ENCODE assay signal across 16 cellular contexts in genomic region chr2:220068877-220069276, GRCh38.
DNase-seq lines count a peak whose midpoint lies in the region; TF ChIP-seq lines count a peak whose summit lies in the region.
"Had no signal": no experiment of that assay in that cellular context is flagged by ENCODE, and none has a peak within 500 bp of the region (broad histone marks: within the 10 kb centered on the region; RNA-seq: fewer than 3 reads in every experiment).

No MANE protein-coding gene starts in this region.

- H3K4me3 Mint-ChIP-seq in neural progenitor cell = peak overlapping the region; percentile 31
- H3K4me3 Mint-ChIP-seq in CD8-positive, alpha-beta memory T cell = no peak overlapping the region
- H3K4me3 Mint-ChIP-seq: B cell; CD8-positive, alpha-beta T cell; HFFc6; IgD-negative memory B cell had no signal

- no peaks in the 10 kb centered on the region for H3F3A ChIP-seq in neural progenitor cell (ENCODE audit: low read depth)

- TF ChIP-seq CTCF in fibroblast of the aortic adventitia (IDR thresholded peaks at IDR 0.05; ENCODE audit: insufficient read depth, low read length) = no peak
- TF ChIP-seq CTCF in neural progenitor cell (IDR thresholded peaks at IDR 0.05) = no peak
- TF ChIP-seq CTCF in thyroid gland (IDR thresholded peaks at IDR 0.05) = no peak

- CTCF ChIA-PET in CD8-positive, alpha-beta memory T cell (lab: Charles Lee) = no interaction called here

- peak overlapping the region; percentile 13 for H2AFZ ChIP-seq in neural progenitor cell (replicated peaks)
- H2AFZ ChIP-seq: GM23248 had no signal

- no peaks in the 10 kb centered on the region for H4K20me1 ChIP-seq in neural progenitor cell (ENCODE audit: low read depth)
- H4K20me1 ChIP-seq: BLaER1 treated with 17β-estradiol and CSF1 and Interleukin-3, amounts not matched to agents 10 nM and 100 nM had no signal

- H3K4me2 ChIP-seq in neural progenitor cell = no peak overlapping the region
- H3K4me2 ChIP-seq: BLaER1 treated with 17β-estradiol and CSF1 and Interleukin-3, amounts not matched to agents 10 nM and 100 nM had no signal

- H3K36me3 Mint-ChIP-seq in neural progenitor cell = no peaks in the 10 kb centered on the region
- no peaks in the 10 kb centered on the region for H3K36me3 Mint-ChIP-seq in CD8-positive, alpha-beta memory T cell
- H3K36me3 Mint-ChIP-seq: CD8-positive, alpha-beta T cell; IgD-negative memory B cell had no signal

- POLR2A ChIA-PET in CD8-positive, alpha-beta memory T cell (lab: Charles Lee) = no interaction called here

- peak overlapping the region; percentile 61 for H3K27ac Mint-ChIP-seq in neural progenitor cell
- H3K27ac Mint-ChIP-seq in CD8-positive, alpha-beta memory T cell = no peak overlapping the region
- H3K27ac Mint-ChIP-seq: B cell; CD8-positive, alpha-beta T cell; HFFc6; IgD-negative memory B cell had no signal

- peaks cover 17% of the 10 kb centered on the region for H3K4me1 Mint-ChIP-seq in neural progenitor cell
- no peaks in the 10 kb centered on the region for H3K4me1 Mint-ChIP-seq in CD8-positive, alpha-beta memory T cell
- H3K4me1 Mint-ChIP-seq: B cell, IgD-negative memory B cell had no signal

- H3K36me3 ChIP-seq in neural progenitor cell = no peaks in the 10 kb centered on the region
- no peaks in the 10 kb centered on the region for H3K36me3 ChIP-seq in thyroid gland
- H3K36me3 ChIP-seq in CD8-positive, alpha-beta memory T cell (ENCODE audit: insufficient read depth, low read length) = no peaks in the 10 kb centered on the region
- H3K36me3 ChIP-seq: BLaER1 treated with 17β-estradiol and CSF1 and Interleukin-3, amounts not matched to agents 10 nM and 100 nM had no signal

- H3K4me1 ChIP-seq in neural progenitor cell = peaks cover 6% of the 10 kb centered on the region
- H3K4me1 ChIP-seq in thyroid gland = peaks cover 17 to 35% of the 10 kb centered on the region in 2 donors
- H3K4me1 ChIP-seq in CD8-positive, alpha-beta memory T cell (ENCODE audit: insufficient read depth, low read length) = no peaks in the 10 kb centered on the region
- H3K4me1 ChIP-seq: BLaER1 treated with 17β-estradiol and CSF1 and Interleukin-3, amounts not matched to agents 10 nM and 100 nM; Caco-2 had no signal

- H3K9ac ChIP-seq in neural progenitor cell = no peak overlapping the region
- H3K9ac ChIP-seq: BLaER1 treated with 17β-estradiol and CSF1 and Interleukin-3, amounts not matched to agents 10 nM and 100 nM; GM23248 had no signal

- DNase-seq in amniotic epithelial cell (ENCODE audit: low read depth) (peak; percentile 83), fibroblast of the aortic adventitia (ENCODE audit: low read depth) (peak; percentile 44), neural progenitor cell (ENCODE audit: low spot score) (no peak), thyroid gland (peak; percentile 32), NCI-H2081 treated with DMSO at 0.1 percent for 48 hours (lab: John Stamatoyannopoulos, UW) (no peak), NCI-H146 (lab: John Stamatoyannopoulos, UW) (no peak)
- no peak for DNase-seq in CD8-positive, alpha-beta memory T cell
- DNase-seq: 8988T; Caco-2; CD8-positive, alpha-beta T cell; GM23248; H7; HFFc6 had no signal

- H3K9me3 Mint-ChIP-seq in neural progenitor cell = peaks cover 2% of the 10 kb centered on the region
- peaks cover 0 to 5% (median 0%) of the 10 kb centered on the region in 5 donors for H3K9me3 Mint-ChIP-seq in CD8-positive, alpha-beta memory T cell
- H3K9me3 Mint-ChIP-seq: CD8-positive, alpha-beta T cell; HFFc6 had no signal

- no peaks in the 10 kb centered on the region for H3K79me2 ChIP-seq in neural progenitor cell (ENCODE audit: low read depth)

- H3K27me3 ChIP-seq in neural progenitor cell (no peaks in the 10 kb centered on the region), thyroid gland (no peaks in the 10 kb centered on the region)
- H3K27me3 ChIP-seq in CD8-positive, alpha-beta memory T cell (ENCODE audit: insufficient read depth, low read length, poor library complexity, severe bottlenecking) = no peaks in the 10 kb centered on the region
- H3K27me3 ChIP-seq: BLaER1 treated with 17β-estradiol and CSF1 and Interleukin-3, amounts not matched to agents 10 nM and 100 nM had no signal

- H3K9me3 ChIP-seq in neural progenitor cell (ENCODE audit: low read depth) (no peaks in the 10 kb centered on the region), thyroid gland (no peaks in the 10 kb centered on the region)
- H3K9me3 ChIP-seq in CD8-positive, alpha-beta memory T cell (ENCODE audit: low read length) = no peaks in the 10 kb centered on the region
- H3K9me3 ChIP-seq: BLaER1 treated with 17β-estradiol and CSF1 and Interleukin-3, amounts not matched to agents 10 nM and 100 nM; Caco-2 had no signal

- intact Hi-C loops in thyroid gland (cut with DNase I) = no loop called here

- H3K27ac ChIP-seq in neural progenitor cell = no peak overlapping the region
- H3K27ac ChIP-seq in thyroid gland = peak overlapping the region in 2 of 3 donors; percentile 7 to 57
- no peak overlapping the region for H3K27ac ChIP-seq in CD8-positive, alpha-beta memory T cell (ENCODE audit: low read depth, low read length)
- H3K27ac ChIP-seq: BLaER1 treated with 17β-estradiol and CSF1 and Interleukin-3, amounts not matched to agents 10 nM and 100 nM; GM23248 had no signal

- H3K4me3 ChIP-seq in fibroblast of the aortic adventitia (ENCODE audit: low read depth, low read length) (no peak overlapping the region), neural progenitor cell (no peak overlapping the region), thyroid gland (replicated peaks in 1 of 3) (no peak overlapping the region)
- H3K4me3 ChIP-seq in CD8-positive, alpha-beta memory T cell (ENCODE audit: low read length) = no peak overlapping the region
- H3K4me3 ChIP-seq: BLaER1 treated with 17β-estradiol and CSF1 and Interleukin-3, amounts not matched to agents 10 nM and 100 nM; GM23248 had no signal

- 37 to 54% methylated on average over 2 of the region's 2 CpGs for WGBS in thyroid gland, 2 donors

- TF ChIP-seq POLR2A in thyroid gland (IDR thresholded peaks at IDR 0.05) = no peak

- H3K27me3 Mint-ChIP-seq in neural progenitor cell (ENCODE audit: insufficient read depth, low read depth) = peaks cover 3% of the 10 kb centered on the region
- H3K27me3 Mint-ChIP-seq in CD8-positive, alpha-beta memory T cell = peaks cover 0 to 7% of the 10 kb centered on the region in 2 donors
- H3K27me3 Mint-ChIP-seq: B cell, IgD-negative memory B cell had no signal

Comparison
In these comparisons a context has a peak if more than half of its experiments do, and no peak if none do; other contexts are left out.
1. DNase-seq: peak in amniotic epithelial cell (single experiment), fibroblast of the aortic adventitia (single experiment) and thyroid gland (2 of 2); none in neural progenitor cell (single experiment), NCI-H2081 treated with DMSO at 0.1 percent for 48 hours (single experiment), CD8-positive, alpha-beta memory T cell (0 of 5) and NCI-H146 (single experiment).
2. H3K27ac ChIP-seq: peak in thyroid gland (2 of 3); none in neural progenitor cell (single experiment) and CD8-positive, alpha-beta memory T cell (single experiment).